Comparison of ENCODE assay signal across 23 cellular contexts in the genomic region with DNA sequence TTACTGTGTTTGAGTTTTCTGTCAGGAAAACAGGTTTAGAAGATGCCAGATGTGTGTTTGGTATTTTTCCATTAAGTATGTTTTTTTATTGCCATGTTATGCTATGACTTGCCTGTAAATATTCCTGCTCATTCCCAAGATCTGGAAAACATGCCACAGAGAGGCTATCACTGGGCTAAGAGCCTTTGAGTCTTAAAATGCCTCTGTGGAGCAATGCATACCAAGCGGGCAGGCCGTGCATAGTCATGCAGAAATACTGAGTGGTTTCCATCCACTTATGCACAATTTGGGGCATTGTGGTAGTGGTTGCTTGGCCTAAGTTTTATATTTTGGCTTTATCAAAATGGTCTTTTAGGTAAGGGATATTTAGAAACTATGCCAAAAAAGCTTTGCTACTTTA.
"Had no signal": no experiment of that assay in that cellular context is flagged by ENCODE, and none has a peak within 500 bp of the region (broad histone marks: within the 10 kb centered on the region; RNA-seq: fewer than 3 reads in every experiment).

No MANE protein-coding gene starts in this region.

- FAIRE-seq: kidney, urothelium cell line had no signal

- H3K4me1 Mint-ChIP-seq: memory B cell, neural progenitor cell had no signal

- H3K27ac ChIP-seq: colonic mucosa, esophagus squamous epithelium, gastroesophageal sphincter, left ventricle myocardium inferior, lower lobe of right lung, neural progenitor cell, ovary, right atrium auricular region, sigmoid colon, skin epidermis, stomach had no signal

- H3K9ac ChIP-seq: neural progenitor cell had no signal

- H3K27me3 ChIP-seq: colonic mucosa, esophagus squamous epithelium, gastroesophageal sphincter, neural progenitor cell, ovary, right atrium auricular region, sigmoid colon, stomach had no signal

- DNase-seq: colonic mucosa; dermis blood vessel endothelial cell; esophagus squamous epithelium; kidney; left cardiac atrium; left ventricle myocardium inferior; lower lobe of right lung; midbrain; nucleus accumbens; ovary; sigmoid colon; stimulated activated CD4-positive, alpha-beta T cell treated with anti-CD3 and anti-CD28 coated beads, Interleukin-12 subunit alpha, Interleukin-12 subunit beta, amount 100 ng/mL, for 4 hours; stimulated activated naive CD4-positive, alpha-beta T cell; stomach; substantia nigra had no signal

- H3K9me3 ChIP-seq: colonic mucosa, esophagus squamous epithelium, ovary, right atrium auricular region, sigmoid colon had no signal

- H3K27me3 Mint-ChIP-seq: memory B cell; natural killer cell treated with Interleukin-12 subunit alpha and Interleukin-12 subunit beta and Interleukin-15 and Interleukin-18, amount 100 ng/mL, for 72 hours; type B pancreatic cell had no signal

- H3K4me2 ChIP-seq: neural progenitor cell had no signal

- H3K4me3 ChIP-seq: colonic mucosa, esophagus squamous epithelium, gastroesophageal sphincter, left ventricle myocardium inferior, lower lobe of right lung, neural progenitor cell, ovary, right atrium auricular region, sigmoid colon, skin epidermis, stomach had no signal

- H3K36me3 Mint-ChIP-seq: memory B cell, neural progenitor cell, type B pancreatic cell had no signal

- H3K27ac Mint-ChIP-seq: memory B cell; natural killer cell treated with Interleukin-12 subunit alpha and Interleukin-12 subunit beta and Interleukin-15 and Interleukin-18, amount 100 ng/mL, for 72 hours; neural progenitor cell; type B pancreatic cell had no signal

- H3K36me3 ChIP-seq: colonic mucosa, esophagus squamous epithelium, gastroesophageal sphincter, left ventricle myocardium inferior, lower lobe of right lung, neural progenitor cell, ovary, right atrium auricular region, sigmoid colon, stomach had no signal

- ATAC-seq: gastroesophageal sphincter; left cardiac atrium; lower lobe of right lung; natural killer cell treated with Interleukin-12 subunit alpha and Interleukin-12 subunit beta and Interleukin-15 and Interleukin-18, amount 100 ng/mL, for 72 hours had no signal

- H3K4me1 ChIP-seq: colonic mucosa, esophagus squamous epithelium, gastroesophageal sphincter, left ventricle myocardium inferior, lower lobe of right lung, neural progenitor cell, right atrium auricular region, sigmoid colon, stomach had no signal

- H3K4me3 Mint-ChIP-seq: memory B cell; natural killer cell treated with Interleukin-12 subunit alpha and Interleukin-12 subunit beta and Interleukin-15 and Interleukin-18, amount 100 ng/mL, for 72 hours; neural progenitor cell; type B pancreatic cell had no signal

- H2AFZ ChIP-seq: neural progenitor cell had no signal
